8 cellular contexts compared by ENCODE assay signal in genomic region chr3:160413613-160414248, GRCh38. TPM values are rescaled to one million over a fixed set of nuclear protein-coding genes. Genes with fewer than 3 reads are reported as not detected.
DNase-seq lines count a peak whose midpoint lies in the region; ATAC-seq and TF ChIP-seq lines count a peak whose summit lies in the region.

No MANE protein-coding gene starts in this region.

- peak; percentile 79 for DNase-seq in ACHN
- DNase-seq in NCI-H524 treated with DMSO at 0.1 percent for 48 hours (lab: John Stamatoyannopoulos, UW) = peak; percentile 66
- peak; percentile 36 to 50 for DNase-seq in activated CD4-positive, alpha-beta T cell treated with anti-CD3 and anti-CD28 coated beads for 24 hours (ENCODE audit: low read depth in 2 of 2)
- DNase-seq in colonic mucosa = peak; percentile 64
- DNase-seq in right lobe of liver = peak in 2 of 3 donors; percentile 35 to 59
- peak; percentile 18 for DNase-seq in stimulated activated CD8-positive, alpha-beta memory T cell treated with anti-CD3 and anti-CD28 coated beads, Interleukin-12 subunit alpha, Interleukin-12 subunit beta, amount 100 ng/mL, for 4 hours (ENCODE audit: low read depth)

- TF ChIP-seq POLR2A in right lobe of liver (IDR thresholded peaks at IDR 0.05) = no peak

- intact Hi-C loops in colonic mucosa (cut with DNase I) (loop anchor here (2.0 to 5.0 kb wide), 2 partner anchors 251 to 381 kb away; no protein-coding TSS in a partner anchor), right lobe of liver (cut with DNase I) (loop anchor here in 1 of 2 donors (10.0 kb wide), 1 partner anchor 379 kb away; no protein-coding TSS in a partner anchor)

- H3K27ac ChIP-seq in colonic mucosa = no peak overlapping the region
- H3K27ac ChIP-seq in right lobe of liver = no peak overlapping the region

- no peaks in the 10 kb centered on the region for H3K36me3 ChIP-seq in colonic mucosa
- H3K36me3 ChIP-seq in right lobe of liver = peaks cover 0 to 9% (median 1%) of the 10 kb centered on the region in 4 donors

- H3K9me3 ChIP-seq in colonic mucosa (no peaks in the 10 kb centered on the region), right lobe of liver (no peaks in the 10 kb centered on the region)

- H3K4me3 ChIP-seq in colonic mucosa = no peak overlapping the region
- H3K4me3 ChIP-seq in right lobe of liver = no peak overlapping the region

- in situ Hi-C loops in ACHN (cut with HindIII; ENCODE audit: low pct_ligation_motif_present, low pct_unique_long_range_greater_than_20kb, low sequenced_read_pairs) = no loop called here

- H3K9ac ChIP-seq in colonic mucosa (ENCODE audit: low read depth in 2 of 2, low read length in 2 of 2) = no peak overlapping the region

- TF ChIP-seq CTCF in colonic mucosa (IDR thresholded peaks at IDR 0.05) = peak; percentile 90
- peak; percentile 78 to 92 (median 86) for TF ChIP-seq CTCF in right lobe of liver (IDR thresholded peaks at IDR 0.05)

- WGBS in right lobe of liver (ENCODE audit: insufficient coverage, low coverage, low lambda C conversion rate, missing lambda C conversion rate) = 35% methylated on average over 3 of the region's 3 CpGs

- ATAC-seq in GM18519 (IDR thresholded peaks at IDR 0.05; ENCODE audit: low FRiP score, unreplicated experiment) = peak; percentile 48
- ATAC-seq in HG03439 (IDR thresholded peaks at IDR 0.05; ENCODE audit: unreplicated experiment) = peak; percentile 75
- ATAC-seq in right lobe of liver = peak; percentile 89 to 98 (median 95)

- H3K4me1 ChIP-seq in colonic mucosa (no peaks in the 10 kb centered on the region), right lobe of liver (no peaks in the 10 kb centered on the region)

- H3K27me3 ChIP-seq in colonic mucosa (no peaks in the 10 kb centered on the region), right lobe of liver (no peaks in the 10 kb centered on the region)

RNA-seq across cellular contexts. Expression of gene SMC4, which starts 14.3 kb away (rescaled TPM):
- total RNA-seq in colonic mucosa (100 to 1,000 TPM in 1 of 2 donors, 10 to 100 TPM in 1; 43.1 to 134 TPM), right lobe of liver (10 to 100 TPM; 11.3 to 26.7 (median 18.1) TPM)

RNA-seq across cellular contexts. Expression of gene IFT80, which starts 14.7 kb away (rescaled TPM):
- total RNA-seq in colonic mucosa = 10 to 100 TPM; 13.1 to 13.8 TPM
- total RNA-seq in right lobe of liver = 10 to 100 TPM in 2 of 6 experiments, 1 to 10 TPM in 4; 6.7 to 13.7 (median 8.5) TPM

RNA-seq across cellular contexts. Expression of gene TRIM59, which starts 35.9 kb away (rescaled TPM):
- 10 to 100 TPM in 1 of 2 donors, 1 to 10 TPM in 1; 7.5 to 16.6 TPM for total RNA-seq in colonic mucosa
- total RNA-seq in right lobe of liver = under 1 TPM; 0.07 to 0.56 (median 0.31) TPM

Comparison
In these comparisons a context has a peak if more than half of its experiments do, and no peak if none do; other contexts are left out.
1. DNase-seq: peak in every context shown above with its lines; median percentile 79 in ACHN; 66 in NCI-H524 treated with DMSO at 0.1 percent for 48 hours; 64 in colonic mucosa; 47 in right lobe of liver; 43 in activated CD4-positive, alpha-beta T cell treated with anti-CD3 and anti-CD28 coated beads for 24 hours; 18 in stimulated activated CD8-positive, alpha-beta memory T cell treated with anti-CD3 and anti-CD28 coated beads, Interleukin-12 subunit alpha, Interleukin-12 subunit beta, amount 100 ng/mL, for 4 hours.
2. RNA of gene TRIM59, which starts 35.9 kb away (total RNA-seq): 7.5 to 16.6 TPM in colonic mucosa; 0.07 to 0.56 TPM in right lobe of liver; every median in the first group is over 4 times any median in the second.
3. Peak in every context shown above with its lines, with median percentiles within 50 percentile points of each other: ATAC-seq.